Comparison of ENCODE assay signal across 21 cellular contexts in genomic region chr10:125482108-125482507, GRCh38.
DNase-seq lines count a peak whose midpoint lies in the region; ATAC-seq, FAIRE-seq and TF ChIP-seq lines count a peak whose summit lies in the region.
"Had no signal": no experiment of that assay in that cellular context is flagged by ENCODE, and none has a peak within 500 bp of the region (broad histone marks: within the 10 kb centered on the region; RNA-seq: fewer than 3 reads in every experiment).

No MANE protein-coding gene starts in this region.

- H3K9ac ChIP-seq in endodermal cell (ENCODE audit: extremely low read depth, low read length, poor library complexity, severe bottlenecking) (no peak overlapping the region), mesendoderm (ENCODE audit: low read length) (no peak overlapping the region), MM.1S (ENCODE audit: low read length) (no peak overlapping the region)

- peaks cover 13% of the 10 kb centered on the region for H3F3A ChIP-seq in PC-9 (ENCODE audit: insufficient read depth, low read depth)
- H3F3A ChIP-seq in MM.1S (ENCODE audit: insufficient read depth, low read length), result no peaks in the 10 kb centered on the region

- H3K9me3 ChIP-seq in PC-9 (ENCODE audit: insufficient read depth, low read depth) (no peaks in the 10 kb centered on the region), endodermal cell (ENCODE audit: control insufficient read depth, low read length) (no peaks in the 10 kb centered on the region), psoas muscle (no peaks in the 10 kb centered on the region), MM.1S (replicated peaks; ENCODE audit: insufficient read depth, low read length) (no peaks in the 10 kb centered on the region)
- H3K9me3 ChIP-seq: HAP-1 had no signal

- no peak overlapping the region for H3K56ac ChIP-seq in mesendoderm (ENCODE audit: low read length)

- no peak overlapping the region for H2BK15ac ChIP-seq in mesendoderm (replicated peaks; ENCODE audit: low read depth)

- H2BK120ac ChIP-seq in mesendoderm (ENCODE audit: low read depth, low read length), result no peak overlapping the region

- H3K9me3 Mint-ChIP-seq in endodermal cell, result no peaks in the 10 kb centered on the region

- CTCF ChIA-PET in PC-9 (lab: Charles Lee), result interaction anchor here (0.6 kb wide), 1 partner anchor 17 kb away, joined by 3 read pairs; no protein-coding TSS in a partner anchor

- H3K36me3 ChIP-seq in PC-9 (ENCODE audit: low read depth) (no peaks in the 10 kb centered on the region), endodermal cell (ENCODE audit: control insufficient read depth, insufficient read depth, low read length) (no peaks in the 10 kb centered on the region), mesendoderm (ENCODE audit: control insufficient read depth, insufficient read depth, low read length) (no peaks in the 10 kb centered on the region), psoas muscle (ENCODE audit: insufficient read depth in 1 of 2, low read depth in 1 of 2) (no peaks in the 10 kb centered on the region), MM.1S (replicated peaks; ENCODE audit: insufficient read depth, low read length) (no peaks in the 10 kb centered on the region)
- H3K36me3 ChIP-seq: HAP-1 had no signal

- 73% methylated on average over 2 of the region's 2 CpGs; no CpG with 5 or more reads in 1 of the 2 experiments for WGBS in endodermal cell (ENCODE audit: insufficient coverage in 1 of 2, insufficient read length in 1 of 2), 2 experiments
- no CpG with 5 or more reads among the region's 2 CpGs for WGBS in mesendoderm (ENCODE audit: extremely low coverage, insufficient coverage, low lambda C conversion rate)
- WGBS in psoas muscle, 3 donors, result 39 to 54% (median 45%) methylated on average over 2 of the region's 2 CpGs

- H3K9me2 ChIP-seq in PC-9 (ENCODE audit: insufficient read depth) (no peaks in the 10 kb centered on the region), MM.1S (replicated peaks; ENCODE audit: insufficient read depth, low read length) (no peaks in the 10 kb centered on the region)

- no peak overlapping the region for H3K4ac ChIP-seq in mesendoderm (ENCODE audit: low read depth, low read length)

- no peak for ATAC-seq in HG03025 (IDR thresholded peaks at IDR 0.05; ENCODE audit: low FRiP score, unreplicated experiment)
- no peak for ATAC-seq in psoas muscle
- ATAC-seq: Panc1, Right ventricle myocardium inferior had no signal

- no TSS peak for BruUV-seq in PC-9 (replicated peaks; lab: Mats Ljungman, UMichigan)

- H3K4me2 ChIP-seq in PC-9 (peak overlapping the region; percentile 28), mesendoderm (ENCODE audit: low read length) (no peak overlapping the region), MM.1S (ENCODE audit: low read depth, low read length) (no peak overlapping the region)

- H2AFZ ChIP-seq in PC-9 (no peak overlapping the region), MM.1S (ENCODE audit: low read length) (no peak overlapping the region)

- H3K27me3 ChIP-seq in PC-9 (ENCODE audit: insufficient read depth, low read depth) (no peaks in the 10 kb centered on the region), endodermal cell (ENCODE audit: control insufficient read depth, insufficient read depth, low read length, poor library complexity, severe bottlenecking) (no peaks in the 10 kb centered on the region), mesendoderm (ENCODE audit: insufficient read depth, low read length, poor library complexity) (no peaks in the 10 kb centered on the region), psoas muscle (ENCODE audit: insufficient read depth in 3 of 3, low read length in 2 of 3) (peaks cover 0 to 9% (median 0%) of the 10 kb centered on the region in 3 donors), MM.1S (replicated peaks; ENCODE audit: insufficient read depth, low read length) (no peaks in the 10 kb centered on the region)

- H4K20me1 ChIP-seq in PC-9 (ENCODE audit: insufficient read depth) (no peaks in the 10 kb centered on the region), MM.1S (ENCODE audit: insufficient read depth, low read length) (no peaks in the 10 kb centered on the region)

- H4K5ac ChIP-seq in mesendoderm (ENCODE audit: low read length), result no peak overlapping the region

- H3K36me3 Mint-ChIP-seq in endodermal cell (ENCODE audit: low read depth), result no peaks in the 10 kb centered on the region
- H3K36me3 Mint-ChIP-seq: CD14-positive monocyte had no signal

- no peak overlapping the region for H3K23ac ChIP-seq in mesendoderm (ENCODE audit: low read length)

- peak overlapping the region; percentile 34 for H3K27ac ChIP-seq in PC-9
- no peak overlapping the region for H3K27ac ChIP-seq in endodermal cell (ENCODE audit: low read depth, low read length)
- no peak overlapping the region for H3K27ac ChIP-seq in mesendoderm (ENCODE audit: low read depth, low read length)
- H3K27ac ChIP-seq in psoas muscle, result no peak overlapping the region
- H3K27ac ChIP-seq in MM.1S (ENCODE audit: low read length), result no peak overlapping the region

- intact Hi-C loops in PC-9 (cut with micrococcal nuclease; ENCODE audit: unreplicated experiment) (no loop called here), psoas muscle (cut with DNase I) (no loop called here)

- H3K4me1 Mint-ChIP-seq in endodermal cell, result peaks cover 37% of the 10 kb centered on the region
- H3K4me1 Mint-ChIP-seq: CD14-positive monocyte had no signal

- H3K4me1 ChIP-seq in PC-9 (replicated peaks; ENCODE audit: insufficient read depth) (peaks cover 35% of the 10 kb centered on the region), endodermal cell (ENCODE audit: control insufficient read depth, insufficient read depth, low read length) (peaks cover 5% of the 10 kb centered on the region), mesendoderm (ENCODE audit: control insufficient read depth, low read depth, low read length) (no peaks in the 10 kb centered on the region), psoas muscle (no peaks in the 10 kb centered on the region), MM.1S (ENCODE audit: low read length) (no peaks in the 10 kb centered on the region)
- H3K4me1 ChIP-seq: HAP-1 had no signal

- H3K27me3 Mint-ChIP-seq in endodermal cell (ENCODE audit: insufficient read depth), result peaks cover 3% of the 10 kb centered on the region

- H2BK5ac ChIP-seq in mesendoderm (ENCODE audit: low read length), result no peak overlapping the region

- POLR2A ChIA-PET in PC-9 (lab: Charles Lee; ENCODE audit: unreplicated experiment), result interaction anchor here (0.6 to 0.7 kb wide), 2 partner anchors 280 to 391 kb away, joined by 3 to 5 read pairs; no protein-coding TSS in a partner anchor

- TF ChIP-seq CTCF in PC-9 (conservative IDR thresholded peaks at IDR 0.05) (no peak), endodermal cell (conservative IDR thresholded peaks at IDR 0.05) (no peak), psoas muscle (IDR thresholded peaks at IDR 0.05) (no peak), MM.1S (IDR thresholded peaks at IDR 0.05; ENCODE audit: low read length) (no peak)

- no peak overlapping the region for H3K18ac ChIP-seq in mesendoderm (ENCODE audit: low read length)

- H3K79me1 ChIP-seq in mesendoderm (ENCODE audit: low read length), result no peaks in the 10 kb centered on the region

- H3K4me3 Mint-ChIP-seq in endodermal cell, result no peak overlapping the region
- H3K4me3 Mint-ChIP-seq: CD14-positive monocyte had no signal

- no peak overlapping the region for H2AK5ac ChIP-seq in mesendoderm (ENCODE audit: low read length)

- no peak overlapping the region for H4K8ac ChIP-seq in mesendoderm (ENCODE audit: low read depth, low read length)

- peak overlapping the region; percentile 4 for H3K27ac Mint-ChIP-seq in endodermal cell
- H3K27ac Mint-ChIP-seq: CD14-positive monocyte had no signal

- DNase-seq in PC-9 (peak in 1 of 2 experiments; percentile 61), endodermal cell (no peak), mesendoderm (peak; percentile 21), psoas muscle (no peak), MM.1S (no peak), hypothalamus (lab: John Stamatoyannopoulos, UW) (no peak)
- DNase-seq: COR-L47, DMS153, Karpas-422, NCI-H1105 treated with DMSO at 0.1 percent for 48 hours, NCI-H187 treated with DMSO at 0.1 percent for 48 hours, NCI-H2171, NCI-H446 treated with DMSO at 0.1 percent for 48 hours, NCI-H774 had no signal

- no peak overlapping the region for H3K4me3 ChIP-seq in PC-9
- H3K4me3 ChIP-seq in endodermal cell (ENCODE audit: low read length), result no peak overlapping the region
- H3K4me3 ChIP-seq in mesendoderm (ENCODE audit: low read length), result no peak overlapping the region
- no peak overlapping the region for H3K4me3 ChIP-seq in psoas muscle
- no peak overlapping the region for H3K4me3 ChIP-seq in MM.1S (ENCODE audit: low read length)
- H3K4me3 ChIP-seq: HAP-1 had no signal

- peak; percentile 57 for FAIRE-seq in A204.1 (lab: Jason Lieb, UNC)
- FAIRE-seq: GM18507 had no signal

- H3K79me2 ChIP-seq in PC-9 (ENCODE audit: low read depth) (no peaks in the 10 kb centered on the region), mesendoderm (ENCODE audit: control insufficient read depth, insufficient read depth, low read length) (no peaks in the 10 kb centered on the region), MM.1S (ENCODE audit: low read length) (no peaks in the 10 kb centered on the region)
